Comparison of ENCODE assay signal across 8 cellular contexts in genomic region chr20:47360489-47361267, GRCh38. TPM values are rescaled to one million over a fixed set of nuclear protein-coding genes. Genes with fewer than 3 reads are reported as not detected.
DNase-seq lines count a peak whose midpoint lies in the region; ATAC-seq and TF ChIP-seq lines count a peak whose summit lies in the region.

No MANE protein-coding gene starts in this region.

- no peaks in the 10 kb centered on the region for H3K9me3 ChIP-seq in neuronal stem cell (replicated peaks in 1 of 2; ENCODE audit: control insufficient read depth in 2 of 2, insufficient read depth in 1 of 2, low read depth in 1 of 2, low read length in 2 of 2)

- H2BK15ac ChIP-seq in neuronal stem cell (ENCODE audit: low read length), result no peak overlapping the region

- no peak overlapping the region for H2BK120ac ChIP-seq in neuronal stem cell (ENCODE audit: low read depth, low read length)

- H3K27ac ChIP-seq in VCaP (peak overlapping the region; percentile 100), neuronal stem cell (replicated peaks; ENCODE audit: low read length) (peak overlapping the region; percentile 99)

- H2BK5ac ChIP-seq in neuronal stem cell (ENCODE audit: low read length), result peak overlapping the region; percentile 40

- H3K36me3 ChIP-seq in neuronal stem cell (replicated peaks in 1 of 2; ENCODE audit: control insufficient read depth in 2 of 2, insufficient read depth in 2 of 2, low read length in 2 of 2), result no peaks in the 10 kb centered on the region

- peak; percentile 52 for TF ChIP-seq POLR2A in GM15510 (IDR thresholded peaks at IDR 0.05; ENCODE audit: borderline replicate concordance, extremely low read depth, insufficient read length)

- peak overlapping the region; percentile 80 for H2AK5ac ChIP-seq in neuronal stem cell (ENCODE audit: low read depth, low read length)

- H2AFZ ChIP-seq in neuronal stem cell (ENCODE audit: low read length), result peak overlapping the region; percentile 83

- ATAC-seq in GM19397 (IDR thresholded peaks at IDR 0.05; ENCODE audit: unreplicated experiment) (no peak), GM21367 (IDR thresholded peaks at IDR 0.05; ENCODE audit: unreplicated experiment) (no peak)

- no peak overlapping the region for H3K4ac ChIP-seq in neuronal stem cell (ENCODE audit: low read length)

- H3K4me3 ChIP-seq in neuronal stem cell (ENCODE audit: low read length in 2 of 2), result peak overlapping the region; percentile 48 to 77

- H3K4me2 ChIP-seq in neuronal stem cell (ENCODE audit: insufficient read depth, low read length, poor library complexity, severe bottlenecking), result peak overlapping the region; percentile 71

- peak overlapping the region; percentile 19 for H4K8ac ChIP-seq in neuronal stem cell (ENCODE audit: low read depth, low read length)

- H4K91ac ChIP-seq in neuronal stem cell (ENCODE audit: low read depth, low read length, poor library complexity), result no peak overlapping the region

- peak overlapping the region; percentile 93 for H3K18ac ChIP-seq in neuronal stem cell (ENCODE audit: low read length)

- no peak for TF ChIP-seq CTCF in VCaP (conservative IDR thresholded peaks at IDR 0.05)

- H3K79me1 ChIP-seq in neuronal stem cell (ENCODE audit: low read depth, low read length), result no peaks in the 10 kb centered on the region

- WGBS in neuronal stem cell (ENCODE audit: extremely low coverage in 2 of 2, insufficient read length in 2 of 2, insufficient replicate concordance in 1 of 2), 2 donors, result no CpG with 5 or more reads among the region's 25 CpGs

- H3K14ac ChIP-seq in neuronal stem cell (ENCODE audit: low read length), result no peak overlapping the region

- H3K9ac ChIP-seq in neuronal stem cell (ENCODE audit: low read depth, low read length, poor library complexity), result peak overlapping the region; percentile 92

- H3K4me1 ChIP-seq in neuronal stem cell (ENCODE audit: control insufficient read depth in 2 of 2, insufficient read depth in 1 of 2, low read depth in 1 of 2, low read length in 2 of 2), result peaks cover 31 to 47% of the 10 kb centered on the region in 2 donors

- H3K23ac ChIP-seq in neuronal stem cell (ENCODE audit: low read depth, low read length, poor library complexity), result no peak overlapping the region

- no peaks in the 10 kb centered on the region for H3K27me3 ChIP-seq in neuronal stem cell (ENCODE audit: control insufficient read depth in 3 of 3, insufficient read depth in 3 of 3, low read depth in 1 of 3, low read length in 3 of 3)

- DNase-seq in NCI-H2081 treated with DMSO at 0.1 percent for 48 hours (lab: John Stamatoyannopoulos, UW) (peak; percentile 31), glomerular visceral epithelial cell (ENCODE audit: extremely low spot score) (peak; percentile 89), neuronal stem cell (ENCODE audit: low spot score) (peak; percentile 84), epidermal melanocyte (ENCODE audit: insufficient read length, low spot score) (no peak)

- no peak overlapping the region for H2BK12ac ChIP-seq in neuronal stem cell (ENCODE audit: low read length)

RNA-seq across cellular contexts. Expression of gene ZMYND8, which starts 4.2 kb away (rescaled TPM):
- polyA plus RNA-seq in neuronal stem cell (2013, experiment 1 of 2), result 44.7 TPM
- polyA plus RNA-seq in neuronal stem cell (2013, experiment 2 of 2), result 45.0 TPM
